Comparison of ENCODE assay signal across 9 cellular contexts in genomic region chr6:43977404-43978111, GRCh38.
DNase-seq lines count a peak whose midpoint lies in the region; ATAC-seq and TF ChIP-seq lines count a peak whose summit lies in the region.
"Had no signal": no experiment of that assay in that cellular context is flagged by ENCODE, and none has a peak within 500 bp of the region (broad histone marks: within the 10 kb centered on the region; RNA-seq: fewer than 3 reads in every experiment).

No MANE protein-coding gene starts in this region.

- H3K27ac ChIP-seq in GM23338 (ENCODE audit: low read depth) = no peak overlapping the region

- H3K27ac Mint-ChIP-seq in HFFc6 = no peak overlapping the region
- no peak overlapping the region for H3K27ac Mint-ChIP-seq in GM23338

- no peaks in the 10 kb centered on the region for H4K20me1 ChIP-seq in GM23338 (replicated peaks; ENCODE audit: insufficient read depth)

- TF ChIP-seq CTCF in HFFc6 (IDR thresholded peaks at IDR 0.05) (0 out of 2 replicates have a peak, but pooled peaks have one; percentile 14), GM23338 (conservative IDR thresholded peaks at IDR 0.05; ENCODE audit: low read depth in 2 of 2) (no peak)

- H3K27me3 Mint-ChIP-seq in HFFc6 (ENCODE audit: insufficient read depth) (peaks cover 3% of the 10 kb centered on the region), GM23338 (ENCODE audit: insufficient read depth, low read depth, poor library complexity) (peaks cover 8% of the 10 kb centered on the region)

- no peak overlapping the region for H2AFZ ChIP-seq in GM23338

- H3K9me3 Mint-ChIP-seq in HFFc6 = no peaks in the 10 kb centered on the region
- no peaks in the 10 kb centered on the region for H3K9me3 Mint-ChIP-seq in GM23338

- DNase-seq in HFFc6 (no peak), NOMO-1 treated with DMSO at 0.1 percent for 48 hours (lab: John Stamatoyannopoulos, UW; ENCODE audit: unreplicated experiment) (peak; percentile 93), medulla oblongata (ENCODE audit: extremely low spot score) (peak; percentile 16), GM23338 (ENCODE audit: low spot score) (no peak), HUDEP-2 (lab: John Stamatoyannopoulos, UW; ENCODE audit: unreplicated experiment in 76 of 76) (no peak), NCI-H2081 (lab: John Stamatoyannopoulos, UW) (no peak)
- DNase-seq in activated CD4-positive, alpha-beta T cell treated with anti-CD3 and anti-CD28 coated beads for 1 hour = no peak
- DNase-seq: activated gamma-delta T cell treated with Interleukin-2 at 50 U/mL for 16 hours had no signal

- peaks cover 7% of the 10 kb centered on the region; the same call in 1 of the 2 replicates for H3K36me3 Mint-ChIP-seq in HFFc6 (ENCODE audit: low read depth)
- H3K36me3 Mint-ChIP-seq in GM23338 (ENCODE audit: low read depth) = no peaks in the 10 kb centered on the region

- H3K4me3 ChIP-seq in GM23338 = no peak overlapping the region

- H3K9me2 ChIP-seq in GM23338 (ENCODE audit: insufficient read depth) = no peaks in the 10 kb centered on the region

- H3K4me2 ChIP-seq in GM23338 = no peak overlapping the region

- H3K4me3 Mint-ChIP-seq in HFFc6 (no peak overlapping the region), GM23338 (no peak overlapping the region)

- no peaks in the 10 kb centered on the region for H3K27me3 ChIP-seq in GM23338 (ENCODE audit: insufficient read depth)

- H3K4me1 ChIP-seq in GM23338 (ENCODE audit: insufficient read depth) = no peaks in the 10 kb centered on the region

- ATAC-seq in GM18858 (IDR thresholded peaks at IDR 0.05; ENCODE audit: unreplicated experiment) = peak; percentile 47
- no peak for ATAC-seq in GM23338

- no peaks in the 10 kb centered on the region for H3K36me3 ChIP-seq in GM23338 (ENCODE audit: insufficient read depth)

- peaks cover 56% of the 10 kb centered on the region for H3K4me1 Mint-ChIP-seq in HFFc6 (ENCODE audit: low read depth)
- H3K4me1 Mint-ChIP-seq in GM23338 = no peaks in the 10 kb centered on the region

- no peaks in the 10 kb centered on the region for H3F3A ChIP-seq in GM23338 (replicated peaks; ENCODE audit: low read depth)

- no peaks in the 10 kb centered on the region for H3K79me2 ChIP-seq in GM23338 (replicated peaks; ENCODE audit: insufficient read depth)

TF ChIP-seq in GM23338, 12 proteins besides CTCF, POLR2A, EP300 and RAD21:
- TF ChIP-seq CREB1 (CRISPR knock-in tag; IDR thresholded peaks at IDR 0.05; ENCODE audit: low read depth) (no peak), EZH2 (IDR thresholded peaks at IDR 0.05; ENCODE audit: low read depth, unreplicated experiment) (no peak), ZNF462 (CRISPR knock-in tag; IDR thresholded peaks at IDR 0.05) (no peak), JUNB (IDR thresholded peaks at IDR 0.05; ENCODE audit: unreplicated experiment) (no peak)

Comparison
In these comparisons a context has a peak if more than half of its experiments do, and no peak if none do; other contexts are left out.
1. DNase-seq: peak in NOMO-1 treated with DMSO at 0.1 percent for 48 hours (single experiment) and medulla oblongata (single experiment); none in HFFc6 (single experiment), GM23338 (single experiment), HUDEP-2 (0 of 76), NCI-H2081 (0 of 2) and activated CD4-positive, alpha-beta T cell treated with anti-CD3 and anti-CD28 coated beads for 1 hour (single experiment).